ENCODE assay signal across 16 cellular contexts in genomic region chr11:47130541-47130940, GRCh38. TPM values are rescaled to one million over a fixed set of nuclear protein-coding genes. Genes with fewer than 3 reads are reported as not detected.
DNase-seq lines count a peak whose midpoint lies in the region; FAIRE-seq and TF ChIP-seq lines count a peak whose summit lies in the region.
"Had no signal": no experiment of that assay in that cellular context is flagged by ENCODE, and none has a peak within 500 bp of the region (broad histone marks: within the 10 kb centered on the region; RNA-seq: fewer than 3 reads in every experiment).

No MANE protein-coding gene starts in this region.

- H3K36me3 Mint-ChIP-seq in neural progenitor cell = peaks cover 3% of the 10 kb centered on the region

- no peak overlapping the region for H2AFZ ChIP-seq in neural progenitor cell (replicated peaks)

- in situ Hi-C loops in GM13976 (cut with MboI; ENCODE audit: low sequenced_read_pairs, unreplicated experiment) = no loop called here

- peaks cover 13% of the 10 kb centered on the region for H3K4me1 Mint-ChIP-seq in neural progenitor cell
- H3K4me1 Mint-ChIP-seq: activated naive CD4-positive, alpha-beta T cell treated with anti-CD3 and anti-CD28 coated beads, Interleukin-2, amount 50 U/mL, for 24 hours had no signal

- no peak for TF ChIP-seq POLR2A in H54 (IDR thresholded peaks at IDR 0.05; ENCODE audit: low read depth, low read length)

- no peak overlapping the region for H3K4me3 Mint-ChIP-seq in neural progenitor cell
- H3K4me3 Mint-ChIP-seq: activated naive CD4-positive, alpha-beta T cell treated with anti-CD3 and anti-CD28 coated beads, Interleukin-2, amount 50 U/mL, for 24 hours; HFFc6 had no signal

- peak overlapping the region; percentile 51 for H3K4me2 ChIP-seq in neural progenitor cell

- peaks cover 7% of the 10 kb centered on the region for H3F3A ChIP-seq in neural progenitor cell (ENCODE audit: low read depth)

- H3K9me3 ChIP-seq in SJCRH30 (replicated peaks) = no peaks in the 10 kb centered on the region
- no peaks in the 10 kb centered on the region for H3K9me3 ChIP-seq in neural progenitor cell (ENCODE audit: low read depth)
- H3K9me3 ChIP-seq: breast epithelium, mucosa of descending colon had no signal

- H4K20me1 ChIP-seq in neural progenitor cell (ENCODE audit: low read depth) = no peaks in the 10 kb centered on the region

- no peaks in the 10 kb centered on the region for H3K9me3 Mint-ChIP-seq in neural progenitor cell
- H3K9me3 Mint-ChIP-seq: activated naive CD4-positive, alpha-beta T cell treated with anti-CD3 and anti-CD28 coated beads, Interleukin-2, amount 50 U/mL, for 24 hours; HFFc6 had no signal

- DNase-seq in H7 (peak; percentile 63), NCI-H2029 (lab: John Stamatoyannopoulos, UW) (peak; percentile 83), SJCRH30 (peak; percentile 86 to 87), neural progenitor cell (ENCODE audit: low spot score) (peak; percentile 46), GM13976 (ENCODE audit: low spot score) (no peak), GOT3 (lab: John Stamatoyannopoulos, UW) (no peak), H54 (ENCODE audit: insufficient read length, low spot score) (no peak)
- no peak for DNase-seq in NK-92 treated with Interleukin-12 subunit alpha and Interleukin-12 subunit beta, amount 100 ng/mL, for 24 hours (lab: John Stamatoyannopoulos, UW)
- DNase-seq: foreskin keratinocyte; HFFc6; mucosa of descending colon; NCI-H2171; stimulated activated CD4-positive, alpha-beta T cell treated with anti-CD3 and anti-CD28 coated beads, Interleukin-15, amount 100 ng/mL, for 24 hours had no signal

- H3K4me1 ChIP-seq in SJCRH30 (peaks cover 14% of the 10 kb centered on the region), neural progenitor cell (peaks cover 13% of the 10 kb centered on the region)
- H3K4me1 ChIP-seq: breast epithelium, foreskin keratinocyte had no signal

- H3K9ac ChIP-seq in neural progenitor cell = no peak overlapping the region

- no peaks in the 10 kb centered on the region for H3K36me3 ChIP-seq in H7 (replicated peaks; ENCODE audit: control insufficient read depth, insufficient read depth, low read length)
- no peaks in the 10 kb centered on the region for H3K36me3 ChIP-seq in SJCRH30
- no peaks in the 10 kb centered on the region for H3K36me3 ChIP-seq in neural progenitor cell
- H3K36me3 ChIP-seq: breast epithelium had no signal

- no peak for FAIRE-seq in H54 (lab: Jason Lieb, UNC)
- FAIRE-seq: keratinocyte had no signal

- peak overlapping the region; percentile 11 for H3K27ac Mint-ChIP-seq in neural progenitor cell
- H3K27ac Mint-ChIP-seq: activated naive CD4-positive, alpha-beta T cell treated with anti-CD3 and anti-CD28 coated beads, Interleukin-2, amount 50 U/mL, for 24 hours; HFFc6 had no signal

- peaks cover 3% of the 10 kb centered on the region for H3K27me3 Mint-ChIP-seq in neural progenitor cell (ENCODE audit: insufficient read depth, low read depth)
- H3K27me3 Mint-ChIP-seq: activated naive CD4-positive, alpha-beta T cell treated with anti-CD3 and anti-CD28 coated beads, Interleukin-2, amount 50 U/mL, for 24 hours had no signal

- H3K27me3 ChIP-seq in H7 (ENCODE audit: control insufficient read depth, insufficient read depth, low read length) (no peaks in the 10 kb centered on the region), SJCRH30 (no peaks in the 10 kb centered on the region), neural progenitor cell (no peaks in the 10 kb centered on the region)
- H3K27me3 ChIP-seq: breast epithelium, foreskin keratinocyte had no signal

- H3K27ac ChIP-seq in SJCRH30 = peak overlapping the region; percentile 5; the same call in 1 of the 2 replicates
- no peak overlapping the region for H3K27ac ChIP-seq in neural progenitor cell
- H3K27ac ChIP-seq: breast epithelium, foreskin keratinocyte had no signal

- H3K4me3 ChIP-seq in H7 (ENCODE audit: insufficient read depth, low read depth, low read length) (no peak overlapping the region), SJCRH30 (no peak overlapping the region), neural progenitor cell (no peak overlapping the region)
- H3K4me3 ChIP-seq: breast epithelium, mucosa of descending colon had no signal

- TF ChIP-seq CTCF in neural progenitor cell (IDR thresholded peaks at IDR 0.05) = no peak
- no peak for TF ChIP-seq CTCF in GM13976 (IDR thresholded peaks at IDR 0.05; ENCODE audit: borderline replicate concordance, control extremely low read depth, extremely low read depth, insufficient read depth, missing control alignments)

- H3K79me2 ChIP-seq in neural progenitor cell (ENCODE audit: low read depth) = no peaks in the 10 kb centered on the region

RNA-seq across cellular contexts. Expression of gene ARFGAP2, which starts 46.1 kb away (rescaled TPM):
- 84.4 and 94.7 TPM in 2 replicates for total RNA-seq in H7 (2014; rRNA removed; shearing (Covaris generic))
- 51.1 and 51.5 TPM in 2 replicates for total RNA-seq in SJCRH30 (2014; rRNA removed; shearing (Covaris generic))
- total RNA-seq in neural progenitor cell (ENCODE audit: low replicate concordance) = 95.0 and 160 TPM in 2 replicates

RNA-seq across cellular contexts. Expression of gene PACSIN3, which starts 55.7 kb away (rescaled TPM):
- 67.6 and 76.2 TPM in 2 replicates for total RNA-seq in H7 (2014; rRNA removed; shearing (Covaris generic))
- 26.7 and 29.0 TPM in 2 replicates for total RNA-seq in SJCRH30 (2014; rRNA removed; shearing (Covaris generic))
- total RNA-seq in neural progenitor cell (ENCODE audit: low replicate concordance) = 7.1 and 11.2 TPM in 2 replicates

Comparison
In these comparisons a context has a peak if more than half of its experiments do, and no peak if none do; other contexts are left out.
1. DNase-seq: peak in H7 (single experiment), NCI-H2029 (single experiment), SJCRH30 (2 of 2) and neural progenitor cell (single experiment); none in GM13976 (single experiment), GOT3 (single experiment), H54 (single experiment) and NK-92 treated with Interleukin-12 subunit alpha and Interleukin-12 subunit beta, amount 100 ng/mL, for 24 hours (single experiment).